ENCODE assay signal across 10 cellular contexts in the genomic region with DNA sequence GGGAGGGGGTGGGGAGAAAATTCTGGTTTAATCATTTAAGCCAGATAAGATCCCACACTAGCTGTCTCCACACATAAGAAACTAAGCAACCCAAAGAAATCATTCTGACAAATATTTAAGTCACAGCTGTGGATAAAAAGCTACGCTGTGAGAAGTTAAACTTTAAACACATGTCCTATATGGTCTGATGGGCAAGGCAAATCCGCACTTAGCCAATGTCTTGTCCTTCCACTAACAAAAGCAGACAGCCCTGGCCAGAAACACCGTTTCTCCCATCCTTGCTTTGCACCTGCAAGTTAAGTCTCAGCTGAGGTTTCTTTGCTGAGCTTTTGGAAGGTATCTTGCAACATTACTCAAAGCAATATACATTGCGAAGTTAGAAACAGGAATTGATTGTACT.
DNase-seq lines count a peak whose midpoint lies in the region; ATAC-seq and TF ChIP-seq lines count a peak whose summit lies in the region.
"Had no signal": no experiment of that assay in that cellular context is flagged by ENCODE, and none has a peak within 500 bp of the region (broad histone marks: within the 10 kb centered on the region; RNA-seq: fewer than 3 reads in every experiment).

No MANE protein-coding gene starts in this region.

- no peak for DNase-seq in T-helper 2 cell treated with Interferon-gamma antibody and Interleukin-4, amounts not matched to agents 5 μg/mL and 100 μg/mL, for 36 hours (ENCODE audit: low spot score)
- DNase-seq in T-helper 2 cell (no peak), Peyer's patch (peak in 1 of 3 donors; percentile 62), fibroblast of the aortic adventitia (ENCODE audit: low read depth) (no peak), NCI-H2171 (lab: John Stamatoyannopoulos, UW) (no peak), AG08395 (ENCODE audit: low spot score) (no peak)
- no peak for DNase-seq in stimulated activated naive CD8-positive, alpha-beta T cell treated with anti-CD3 and anti-CD28 coated beads, Interleukin-15, amount 100 ng/mL, for 72 hours
- DNase-seq in stimulated activated CD4-positive, alpha-beta T cell treated with anti-CD3 and anti-CD28 coated beads, Interleukin-15, amount 100 ng/mL, for 24 hours = no peak
- DNase-seq: BE2C, T1000 had no signal

- H3K4me3 ChIP-seq in Peyer's patch (peak overlapping the region; percentile 61 to 89 (median 80)), fibroblast of the aortic adventitia (ENCODE audit: low read depth, low read length) (peak overlapping the region; percentile 52)

- H3K27me3 Mint-ChIP-seq in T-helper 2 cell treated with Interferon-gamma antibody and Interleukin-4, amounts not matched to agents 5 μg/mL and 100 μg/mL, for 36 hours (ENCODE audit: low read depth) = no peaks in the 10 kb centered on the region
- H3K27me3 Mint-ChIP-seq in stimulated activated naive CD8-positive, alpha-beta T cell treated with anti-CD3 and anti-CD28 coated beads, Interleukin-15, amount 100 ng/mL, for 72 hours = no peaks in the 10 kb centered on the region

- H3K4me3 Mint-ChIP-seq in T-helper 2 cell treated with Interferon-gamma antibody and Interleukin-4, amounts not matched to agents 5 μg/mL and 100 μg/mL, for 36 hours = peak overlapping the region; percentile 98
- peak overlapping the region; percentile 84 to 90 for H3K4me3 Mint-ChIP-seq in stimulated activated naive CD8-positive, alpha-beta T cell treated with anti-CD3 and anti-CD28 coated beads, Interleukin-15, amount 100 ng/mL, for 72 hours

- H3K4me1 ChIP-seq in Peyer's patch = peaks cover 0 to 27% (median 9%) of the 10 kb centered on the region in 4 donors

- no peak for TF ChIP-seq POLR2A in Peyer's patch (IDR thresholded peaks at IDR 0.05)

- H3K9me3 ChIP-seq in Peyer's patch = no peaks in the 10 kb centered on the region
- H3K9me3 ChIP-seq: BE2C had no signal

- H3K27ac ChIP-seq in Peyer's patch = peak overlapping the region; percentile 61 to 98 (median 90)

- H3K36me3 Mint-ChIP-seq in T-helper 2 cell treated with Interferon-gamma antibody and Interleukin-4, amounts not matched to agents 5 μg/mL and 100 μg/mL, for 36 hours (ENCODE audit: low read depth) = peaks cover 73% of the 10 kb centered on the region

- ATAC-seq in stimulated activated naive CD8-positive, alpha-beta T cell treated with anti-CD3 and anti-CD28 coated beads, Interleukin-15, amount 100 ng/mL, for 72 hours = no peak

- H3K9me3 Mint-ChIP-seq in T-helper 2 cell treated with Interferon-gamma antibody and Interleukin-4, amounts not matched to agents 5 μg/mL and 100 μg/mL, for 36 hours = no peaks in the 10 kb centered on the region
- H3K9me3 Mint-ChIP-seq in stimulated activated naive CD8-positive, alpha-beta T cell treated with anti-CD3 and anti-CD28 coated beads, Interleukin-15, amount 100 ng/mL, for 72 hours = no peaks in the 10 kb centered on the region

- no peaks in the 10 kb centered on the region for H3K27me3 ChIP-seq in Peyer's patch
- H3K27me3 ChIP-seq: BE2C had no signal

- H3K4me1 Mint-ChIP-seq in T-helper 2 cell treated with Interferon-gamma antibody and Interleukin-4, amounts not matched to agents 5 μg/mL and 100 μg/mL, for 36 hours (ENCODE audit: low read depth) = peaks cover 43% of the 10 kb centered on the region
- H3K4me1 Mint-ChIP-seq in stimulated activated naive CD8-positive, alpha-beta T cell treated with anti-CD3 and anti-CD28 coated beads, Interleukin-15, amount 100 ng/mL, for 72 hours = peaks cover 24% of the 10 kb centered on the region

- no peaks in the 10 kb centered on the region for H3K36me3 ChIP-seq in Peyer's patch
- H3K36me3 ChIP-seq: BE2C had no signal

- TF ChIP-seq CTCF in Peyer's patch (IDR thresholded peaks at IDR 0.05) = no peak
- TF ChIP-seq CTCF in fibroblast of the aortic adventitia (IDR thresholded peaks at IDR 0.05; ENCODE audit: insufficient read depth, low read length) = no peak

- H3K27ac Mint-ChIP-seq in T-helper 2 cell treated with Interferon-gamma antibody and Interleukin-4, amounts not matched to agents 5 μg/mL and 100 μg/mL, for 36 hours = peak overlapping the region; percentile 93
- peak overlapping the region; percentile 92 to 99 for H3K27ac Mint-ChIP-seq in stimulated activated naive CD8-positive, alpha-beta T cell treated with anti-CD3 and anti-CD28 coated beads, Interleukin-15, amount 100 ng/mL, for 72 hours
